22 cellular contexts compared by ENCODE assay signal in genomic region chr3:177978948-177979347, GRCh38.
A peak's percentile ranks its signal among the peaks of the same experiment; 100 is the strongest.
DNase-seq lines count a peak whose midpoint lies in the region; ATAC-seq, FAIRE-seq and TF ChIP-seq lines count a peak whose summit lies in the region.
"Had no signal": no experiment of that assay in that cellular context is flagged by ENCODE, and none has a peak within 500 bp of the region (broad histone marks: within the 10 kb centered on the region; RNA-seq: fewer than 3 reads in every experiment).

No MANE protein-coding gene starts in this region.

- H3K27me3 Mint-ChIP-seq in astrocyte (ENCODE audit: low read depth, unreplicated experiment) (no peaks in the 10 kb centered on the region), glutamatergic neuron (ENCODE audit: unreplicated experiment) (peaks cover 2% of the 10 kb centered on the region)
- no peaks in the 10 kb centered on the region for H3K27me3 Mint-ChIP-seq in activated T-cell treated with anti-CD3 and anti-CD28 coated beads, Interleukin-2, amount 50 U/mL, for 24 hours

- H3K36me3 ChIP-seq in astrocyte (ENCODE audit: insufficient read depth, low read length) = no peaks in the 10 kb centered on the region

- H3K27ac ChIP-seq in astrocyte (ENCODE audit: low read depth, low read length) = peak overlapping the region; percentile 89
- H3K27ac ChIP-seq: HL-60 had no signal

- peaks cover 15% of the 10 kb centered on the region for H3K4me1 Mint-ChIP-seq in astrocyte (ENCODE audit: low read depth, unreplicated experiment)
- peaks cover 2% of the 10 kb centered on the region for H3K4me1 Mint-ChIP-seq in glutamatergic neuron (ENCODE audit: low read depth, unreplicated experiment)
- H3K4me1 Mint-ChIP-seq in activated T-cell treated with anti-CD3 and anti-CD28 coated beads, Interleukin-2, amount 50 U/mL, for 24 hours (ENCODE audit: low read depth) = peaks cover 19% of the 10 kb centered on the region
- H3K4me1 Mint-ChIP-seq: H9 had no signal

- no peak overlapping the region for H3K9ac ChIP-seq in astrocyte (ENCODE audit: low read length)
- H3K9ac ChIP-seq: GM23248, SK-N-SH had no signal

- DNase-seq in HEK293T (ENCODE audit: extremely low spot score) (peak; percentile 7), astrocyte (ENCODE audit: low read depth) (no peak), left kidney (ENCODE audit: low read depth, low spot score) (peak; percentile 5), NCI-H226 (no peak), glutamatergic neuron (no peak)
- DNase-seq in activated T-cell treated with anti-CD3 and anti-CD28 coated beads, Interleukin-2, amount 50 U/mL, for 24 hours = no peak
- DNase-seq: C1 segment of cervical spinal cord, Calu3, GM23248, H9, Karpas-422, NCI-H1092 treated with DMSO at 0.1 percent for 48 hours, NCI-H1436, NCI-H187, NCI-H2081 treated with DMSO at 0.1 percent for 48 hours, NCI-H774, PC-3, SK-N-SH, SW 1271 had no signal

- no peak overlapping the region for H2AFZ ChIP-seq in astrocyte (ENCODE audit: low read depth, low read length)
- H2AFZ ChIP-seq: GM23248 had no signal

- H3K79me2 ChIP-seq in astrocyte (ENCODE audit: insufficient read depth, low read length) = no peaks in the 10 kb centered on the region

- no peak for ATAC-seq in GM18907 (IDR thresholded peaks at IDR 0.05; ENCODE audit: unreplicated experiment)
- ATAC-seq: A549, PC-3 had no signal

- peaks cover 2% of the 10 kb centered on the region for H3K9me3 Mint-ChIP-seq in astrocyte (ENCODE audit: unreplicated experiment)
- H3K9me3 Mint-ChIP-seq in glutamatergic neuron (ENCODE audit: unreplicated experiment) = no peaks in the 10 kb centered on the region
- no peaks in the 10 kb centered on the region for H3K9me3 Mint-ChIP-seq in activated T-cell treated with anti-CD3 and anti-CD28 coated beads, Interleukin-2, amount 50 U/mL, for 24 hours
- H3K9me3 Mint-ChIP-seq: H9 had no signal

- FAIRE-seq in astrocyte (lab: Jason Lieb, UNC) = no peak
- FAIRE-seq: A549 had no signal

- H4K20me1 ChIP-seq in astrocyte (ENCODE audit: insufficient read depth, low read length) = no peaks in the 10 kb centered on the region

- TF ChIP-seq CTCF in astrocyte (IDR thresholded peaks at IDR 0.05; ENCODE audit: insufficient read depth, low read depth, low read length) (no peak), glutamatergic neuron (IDR thresholded peaks at IDR 0.05; ENCODE audit: partially characterized antibody, unreplicated experiment) (no peak)

- no peak overlapping the region for H3K4me3 Mint-ChIP-seq in astrocyte (ENCODE audit: unreplicated experiment)
- no peak overlapping the region for H3K4me3 Mint-ChIP-seq in glutamatergic neuron (ENCODE audit: unreplicated experiment)
- H3K4me3 Mint-ChIP-seq in activated T-cell treated with anti-CD3 and anti-CD28 coated beads, Interleukin-2, amount 50 U/mL, for 24 hours = no peak overlapping the region
- H3K4me3 Mint-ChIP-seq: H9 had no signal

- POLR2A ChIA-PET in HEK293T (lab: Yijun Ruan, JAX) = no interaction called here

- H3K4me2 ChIP-seq in astrocyte (ENCODE audit: low read length) = no peak overlapping the region
- H3K4me2 ChIP-seq: A549, SK-N-SH had no signal

- H3K27me3 ChIP-seq in astrocyte (ENCODE audit: insufficient read depth, low read length) = no peaks in the 10 kb centered on the region

- no peak overlapping the region for H3K4me3 ChIP-seq in astrocyte (ENCODE audit: insufficient read depth, low read depth, low read length)
- H3K4me3 ChIP-seq: A549 had no signal

- no peaks in the 10 kb centered on the region for H3K9me3 ChIP-seq in astrocyte (ENCODE audit: insufficient read depth, low read depth, low read length)
- H3K9me3 ChIP-seq: A549, SK-N-SH had no signal

- peaks cover 17% of the 10 kb centered on the region for H3K4me1 ChIP-seq in astrocyte (ENCODE audit: insufficient read depth, low read length)

- CTCF ChIA-PET in HEK293T (lab: Yijun Ruan, JAX) = no interaction called here

- no peaks in the 10 kb centered on the region for H3K36me3 Mint-ChIP-seq in astrocyte (ENCODE audit: low read depth, unreplicated experiment)
- H3K36me3 Mint-ChIP-seq in glutamatergic neuron (ENCODE audit: unreplicated experiment) = no peaks in the 10 kb centered on the region
- no peaks in the 10 kb centered on the region for H3K36me3 Mint-ChIP-seq in activated T-cell treated with anti-CD3 and anti-CD28 coated beads, Interleukin-2, amount 50 U/mL, for 24 hours (ENCODE audit: low read depth)

- no peak overlapping the region for H3K27ac Mint-ChIP-seq in astrocyte (ENCODE audit: unreplicated experiment)
- no peak overlapping the region for H3K27ac Mint-ChIP-seq in glutamatergic neuron (ENCODE audit: unreplicated experiment)
- no peak overlapping the region for H3K27ac Mint-ChIP-seq in activated T-cell treated with anti-CD3 and anti-CD28 coated beads, Interleukin-2, amount 50 U/mL, for 24 hours
- H3K27ac Mint-ChIP-seq: H9 had no signal

TF ChIP-seq in HEK293T, 16 proteins besides CTCF, POLR2A, EP300 and RAD21:
- TF ChIP-seq FOXA1 (IDR thresholded peaks at IDR 0.05) = no peak
- no peak for TF ChIP-seq BHLHE40 (IDR thresholded peaks at IDR 0.05; ENCODE audit: borderline replicate concordance)
- no peak for TF ChIP-seq FOXM1 (IDR thresholded peaks at IDR 0.05; ENCODE audit: borderline replicate concordance)
- no peak for TF ChIP-seq CTBP1 (IDR thresholded peaks at IDR 0.05; ENCODE audit: borderline replicate concordance)
- TF ChIP-seq NFRKB (IDR thresholded peaks at IDR 0.05) = no peak
- no peak for TF ChIP-seq ARNT (IDR thresholded peaks at IDR 0.05)
- no peak for TF ChIP-seq SUZ12 (IDR thresholded peaks at IDR 0.05)
- no peak for TF ChIP-seq TARDBP (IDR thresholded peaks at IDR 0.05)
- TF ChIP-seq SP1 (IDR thresholded peaks at IDR 0.05) = no peak
- TF ChIP-seq FOXK2 (IDR thresholded peaks at IDR 0.05) = no peak
- TF ChIP-seq LEF1 (IDR thresholded peaks at IDR 0.05; ENCODE audit: borderline replicate concordance) = no peak
- TF ChIP-seq PKNOX1 (IDR thresholded peaks at IDR 0.05) = no peak
- TF ChIP-seq ELF4 (IDR thresholded peaks at IDR 0.05) = no peak
- TF ChIP-seq ZNF384 (IDR thresholded peaks at IDR 0.05) = no peak
- no peak for TF ChIP-seq HDGF (IDR thresholded peaks at IDR 0.05; ENCODE audit: borderline replicate concordance)

Comparison
In these comparisons a context has a peak if more than half of its experiments do, and no peak if none do; other contexts are left out.
1. DNase-seq: peak in HEK293T (single experiment) and left kidney (single experiment); none in astrocyte (single experiment), NCI-H226 (single experiment), glutamatergic neuron (single experiment) and activated T-cell treated with anti-CD3 and anti-CD28 coated beads, Interleukin-2, amount 50 U/mL, for 24 hours (single experiment).